ENCODE assay signal across 1 cellular context in genomic region chr3:183438749-183439148, GRCh38.
TF ChIP-seq lines count a peak whose summit lies in the region.

No MANE protein-coding gene starts in this region.

TF ChIP-seq in K562, 482 proteins besides CTCF, POLR2A, EP300 and RAD21:
- peak; percentile 94 for TF ChIP-seq NFIC (IDR thresholded peaks at IDR 0.05)
- no peak for TF ChIP-seq RCOR1 (IDR thresholded peaks at IDR 0.05; ENCODE audit: borderline replicate concordance in 1 of 2, low read depth in 2 of 2, low read length in 2 of 2)
- no peak for TF ChIP-seq TAF7 (tag; IDR thresholded peaks at IDR 0.05)
- TF ChIP-seq CGGBP1 (CRISPR knock-in tag; IDR thresholded peaks at IDR 0.05) = no peak
- peak; percentile 44; the same call in 1 of the 2 replicates for TF ChIP-seq NFIX (CRISPR knock-in tag; IDR thresholded peaks at IDR 0.05; ENCODE audit: low read depth)
- peak; percentile 27; the same call in 1 of the 2 replicates for TF ChIP-seq CBFA2T3 (IDR thresholded peaks at IDR 0.05)
- TF ChIP-seq NKRF (IDR thresholded peaks at IDR 0.05; ENCODE audit: borderline replicate concordance) = no peak
